8 cellular contexts compared by ENCODE assay signal in the genomic region with DNA sequence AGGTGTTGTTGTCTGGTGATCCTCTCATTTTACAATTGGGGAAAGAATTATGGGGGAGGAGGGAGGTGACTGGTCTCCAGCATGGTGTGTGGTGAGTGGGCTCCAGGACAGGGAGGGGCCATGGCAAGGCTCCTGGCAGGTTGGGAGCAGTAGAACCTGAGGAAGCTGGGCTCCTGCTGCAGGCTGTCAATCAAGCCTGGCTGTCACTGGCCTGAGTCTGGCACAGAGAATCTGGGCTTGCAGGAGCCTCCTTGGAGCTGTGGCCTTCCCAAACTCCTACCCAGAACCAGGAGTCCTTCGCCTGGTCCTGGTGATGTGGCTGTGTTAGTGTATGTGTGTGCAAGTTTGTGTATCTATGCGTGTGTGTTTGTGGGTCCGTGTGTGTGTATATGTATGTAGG.
"Had no signal": no experiment of that assay in that cellular context is flagged by ENCODE, and none has a peak within 500 bp of the region (broad histone marks: within the 10 kb centered on the region; RNA-seq: fewer than 3 reads in every experiment).

No MANE protein-coding gene starts in this region.

- H3K4me3 ChIP-seq: GM12878 had no signal

- ATAC-seq: GM12878 had no signal

- DNase-seq: GDM1, GF-D8 had no signal

- FAIRE-seq: G401.6, GM12878, GM12891, GM12892, GM18507, GM19239 had no signal
